ENCODE assay signal across 16 cellular contexts in genomic region chr10:71075759-71076472, GRCh38.
DNase-seq lines count a peak whose midpoint lies in the region; ATAC-seq and TF ChIP-seq lines count a peak whose summit lies in the region.
"Had no signal": no experiment of that assay in that cellular context is flagged by ENCODE, and none has a peak within 500 bp of the region (broad histone marks: within the 10 kb centered on the region; RNA-seq: fewer than 3 reads in every experiment).

No MANE protein-coding gene starts in this region.

- DNase-seq in cardiac septum (ENCODE audit: low spot score) (peak; percentile 50), left cardiac atrium (no peak), activated B cell treated with CpG ODN at 0.5 μM for 24 hours (peak; percentile 8), mesenteric fat pad (ENCODE audit: low spot score) (peak; percentile 65), ureter (ENCODE audit: low spot score) (peak; percentile 38), NCI-H1436 (lab: John Stamatoyannopoulos, UW) (no peak), glomerular visceral epithelial cell (ENCODE audit: extremely low spot score) (no peak)
- DNase-seq: activated CD8-positive, alpha-beta T cell treated with anti-CD3 and anti-CD28 coated beads for 36 hours; activated naive CD8-positive, alpha-beta T cell treated with anti-CD3 and anti-CD28 coated beads, Interleukin-2, amount 50 U/mL, for 24 hours; CD8-positive, alpha-beta T cell; foreskin fibroblast; hippocampal formation; NCI-H1930; stimulated activated CD4-positive, alpha-beta T cell treated with anti-CD3 and anti-CD28 coated beads, Interleukin-12 subunit alpha, Interleukin-12 subunit beta, amount 100 ng/mL, for 4 hours had no signal

- no peak for ATAC-seq in left cardiac atrium
- no peak for ATAC-seq in activated B cell treated with CpG ODN at 0.5 μM for 24 hours (ENCODE audit: low read depth)
- ATAC-seq: activated CD8-positive, alpha-beta T cell treated with anti-CD3 and anti-CD28 coated beads for 36 hours; activated naive CD8-positive, alpha-beta T cell treated with anti-CD3 and anti-CD28 coated beads, Interleukin-2, amount 50 U/mL, for 24 hours; CD8-positive, alpha-beta T cell had no signal

- H3K4me1 Mint-ChIP-seq in activated B cell treated with CpG ODN at 0.5 μM for 24 hours = no peaks in the 10 kb centered on the region
- H3K4me1 Mint-ChIP-seq: activated naive CD8-positive, alpha-beta T cell treated with anti-CD3 and anti-CD28 coated beads, Interleukin-2, amount 50 U/mL, for 24 hours had no signal

- intact Hi-C loops in cardiac septum (cut with DNase I) = no loop called here
- intact Hi-C loops in left cardiac atrium (cut with DNase I) = loop anchor here in 1 of 2 donors (10.0 kb wide), 1 partner anchor 109 kb away; no protein-coding TSS in a partner anchor
- intact Hi-C loops in activated B cell treated with CpG ODN at 0.5 μM for 24 hours (cut with micrococcal nuclease) = no loop called here

- CTCF ChIA-PET in activated B cell treated with CpG ODN at 0.5 μM for 24 hours (lab: Charles Lee) = no interaction called here

- no peak for TF ChIP-seq CTCF in activated B cell treated with CpG ODN at 0.5 μM for 24 hours (IDR thresholded peaks at IDR 0.05)

- H3K27ac Mint-ChIP-seq in activated B cell treated with CpG ODN at 0.5 μM for 24 hours = no peak overlapping the region
- H3K27ac Mint-ChIP-seq: activated CD8-positive, alpha-beta T cell treated with anti-CD3 and anti-CD28 coated beads for 36 hours; activated naive CD8-positive, alpha-beta T cell treated with anti-CD3 and anti-CD28 coated beads, Interleukin-2, amount 50 U/mL, for 24 hours; CD8-positive, alpha-beta T cell; T-helper 1 cell treated with Interleukin-12 subunit alpha and Interleukin-12 subunit beta and Interleukin-4 antibody, amounts not matched to agents 30 μg/mL and 1 μg/mL, for 36 hours had no signal

- H3K36me3 Mint-ChIP-seq in activated B cell treated with CpG ODN at 0.5 μM for 24 hours (ENCODE audit: low read depth) = no peaks in the 10 kb centered on the region
- H3K36me3 Mint-ChIP-seq: CD8-positive, alpha-beta T cell had no signal

- H3K9me3 Mint-ChIP-seq in activated B cell treated with CpG ODN at 0.5 μM for 24 hours = no peaks in the 10 kb centered on the region
- H3K9me3 Mint-ChIP-seq: activated CD8-positive, alpha-beta T cell treated with anti-CD3 and anti-CD28 coated beads for 36 hours; activated naive CD8-positive, alpha-beta T cell treated with anti-CD3 and anti-CD28 coated beads, Interleukin-2, amount 50 U/mL, for 24 hours; CD8-positive, alpha-beta T cell; neural crest cell; T-helper 1 cell treated with Interleukin-12 subunit alpha and Interleukin-12 subunit beta and Interleukin-4 antibody, amounts not matched to agents 30 μg/mL and 1 μg/mL, for 36 hours had no signal

- POLR2A ChIA-PET in activated B cell treated with CpG ODN at 0.5 μM for 24 hours (lab: Charles Lee) = no interaction called here

- no peak overlapping the region for H3K4me3 Mint-ChIP-seq in activated B cell treated with CpG ODN at 0.5 μM for 24 hours
- H3K4me3 Mint-ChIP-seq: activated CD8-positive, alpha-beta T cell treated with anti-CD3 and anti-CD28 coated beads for 36 hours; activated naive CD8-positive, alpha-beta T cell treated with anti-CD3 and anti-CD28 coated beads, Interleukin-2, amount 50 U/mL, for 24 hours; CD8-positive, alpha-beta T cell; neural crest cell; T-helper 1 cell treated with Interleukin-12 subunit alpha and Interleukin-12 subunit beta and Interleukin-4 antibody, amounts not matched to agents 30 μg/mL and 1 μg/mL, for 36 hours had no signal

- no peaks in the 10 kb centered on the region for H3K27me3 Mint-ChIP-seq in activated B cell treated with CpG ODN at 0.5 μM for 24 hours
- H3K27me3 Mint-ChIP-seq: activated CD8-positive, alpha-beta T cell treated with anti-CD3 and anti-CD28 coated beads for 36 hours had no signal

Comparison
In these comparisons a context has a peak if more than half of its experiments do, and no peak if none do; other contexts are left out.
1. DNase-seq: peak in cardiac septum (single experiment), activated B cell treated with CpG ODN at 0.5 μM for 24 hours (single experiment), mesenteric fat pad (single experiment) and ureter (single experiment); none in left cardiac atrium (single experiment), NCI-H1436 (single experiment) and glomerular visceral epithelial cell (single experiment).